ENCODE assay signal across 1 cellular context in genomic region chr6:146912730-146913680, GRCh38.
TF ChIP-seq lines count a peak whose summit lies in the region.

No MANE protein-coding gene starts in this region.

TF ChIP-seq in K562, 482 proteins besides CTCF, POLR2A, EP300 and RAD21 (continued from another document and continues in another):
- TF ChIP-seq VEZF1 (CRISPR knock-in tag; IDR thresholded peaks at IDR 0.05) (0 out of 2 replicates have a peak, but pooled peaks have one; percentile 10), PPARD (CRISPR knock-in tag; IDR thresholded peaks at IDR 0.05) (no peak), SMARCC2 (IDR thresholded peaks at IDR 0.05; ENCODE audit: low read depth) (0 out of 2 replicates have a peak, but pooled peaks have one; percentile 14), SMARCA4 (IDR thresholded peaks at IDR 0.05) (peak; percentile 20), ZNF431 (CRISPR knock-in tag; IDR thresholded peaks at IDR 0.05) (no peak), TCF15 (CRISPR knock-in tag; IDR thresholded peaks at IDR 0.05) (no peak), ZC3H4 (CRISPR knock-in tag; IDR thresholded peaks at IDR 0.05; ENCODE audit: borderline replicate concordance) (no peak), CBX2 (IDR thresholded peaks at IDR 0.05; ENCODE audit: insufficient read depth, low read length, poor library complexity, severe bottlenecking) (no peak), PKNOX1 (IDR thresholded peaks at IDR 0.05) (no peak), ZNF280A (IDR thresholded peaks at IDR 0.05; ENCODE audit: low read depth, partially characterized antibody) (no peak), AFF1 (IDR thresholded peaks at IDR 0.05; ENCODE audit: low read depth in 1 of 2, partially characterized antibody in 2 of 2) (peak in 1 of 2 experiments; percentile 27), NBN (IDR thresholded peaks at IDR 0.05; ENCODE audit: low read depth) (no peak), ZNF174 (CRISPR knock-in tag; IDR thresholded peaks at IDR 0.05) (0 out of 2 replicates have a peak, but pooled peaks have one; percentile 12), SP2 (IDR thresholded peaks at IDR 0.05; ENCODE audit: extremely low read depth, low read depth, low read length, poor library complexity, severe bottlenecking) (no peak), NCOA2 (IDR thresholded peaks at IDR 0.05; ENCODE audit: partially characterized antibody in 2 of 2) (no peak), FOS (IDR thresholded peaks at IDR 0.05; ENCODE audit: extremely low read depth, insufficient read length) (no peak), FOXK1 (CRISPR knock-in tag; IDR thresholded peaks at IDR 0.05; ENCODE audit: borderline replicate concordance) (no peak), ZNF175 (CRISPR knock-in tag; IDR thresholded peaks at IDR 0.05; ENCODE audit: low read depth) (peak; percentile 46; the same call in 1 of the 2 replicates), HNRNPUL1 (IDR thresholded peaks at IDR 0.05; ENCODE audit: low read length) (no peak), GTF2F1 (IDR thresholded peaks at IDR 0.05; ENCODE audit: low read depth, low read length) (no peak), MXI1 (IDR thresholded peaks at IDR 0.05; ENCODE audit: low read depth, low read length) (no peak), BCLAF1 (IDR thresholded peaks at IDR 0.05; ENCODE audit: borderline replicate concordance in 1 of 2, control insufficient read depth in 1 of 2, low read depth in 2 of 2, low read length in 1 of 2) (0 out of 4 replicates have a peak, but pooled peaks of 1 of the 2 experiments have one; percentile 4), TBP (optimal IDR thresholded peaks at IDR 0.05; ENCODE audit: low read depth, low read length) (peak; percentile 16), CBX5 (IDR thresholded peaks at IDR 0.05; ENCODE audit: borderline replicate concordance, low read depth) (no peak), RB1 (IDR thresholded peaks at IDR 0.05; ENCODE audit: low read depth) (no peak), BACH1 (tag; IDR thresholded peaks at IDR 0.05) (no peak), U2AF2 (optimal IDR thresholded peaks at IDR 0.05; ENCODE audit: low read depth, low read length) (no peak), ZBTB11 (CRISPR knock-in tag; IDR thresholded peaks at IDR 0.05) (no peak), THAP7 (CRISPR knock-in tag; IDR thresholded peaks at IDR 0.05) (no peak), CBFA2T2 (conservative IDR thresholded peaks at IDR 0.05) (no peak), MIER1 (IDR thresholded peaks at IDR 0.05; ENCODE audit: low read depth) (no peak), ZNF311 (CRISPR knock-in tag; IDR thresholded peaks at IDR 0.05) (peak; percentile 14; the same call in 1 of the 2 replicates), MTA3 (IDR thresholded peaks at IDR 0.05; ENCODE audit: borderline replicate concordance) (peak; percentile 22; the same call in 1 of the 2 replicates), LCOR (CRISPR knock-in tag; IDR thresholded peaks at IDR 0.05) (no peak), ZNF780A (CRISPR knock-in tag; IDR thresholded peaks at IDR 0.05) (0 out of 2 replicates have a peak, but pooled peaks have one; percentile 4), DDX20 (tag; IDR thresholded peaks at IDR 0.05; ENCODE audit: low read depth) (peak; percentile 13; the same call in 1 of the 2 replicates), RBM25 (IDR thresholded peaks at IDR 0.05; ENCODE audit: low read depth, low read length, severe bottlenecking) (no peak), NFE2L1 (tag; IDR thresholded peaks at IDR 0.05; ENCODE audit: borderline replicate concordance, low read depth) (peak; percentile 11; the same call in 1 of the 2 replicates), IRF2 (CRISPR knock-in tag; IDR thresholded peaks at IDR 0.05) (no peak), ZNF133 (CRISPR knock-in tag; IDR thresholded peaks at IDR 0.05) (no peak), PBX2 (CRISPR knock-in tag; IDR thresholded peaks at IDR 0.05; ENCODE audit: low read depth) (no peak), PBX2 (tag; conservative IDR thresholded peaks at IDR 0.05; ENCODE audit: low read depth) (peak; percentile 47; the same call in 1 of the 2 replicates), DACH1 (IDR thresholded peaks at IDR 0.05; ENCODE audit: partially characterized antibody) (peak; percentile 10), ZNF717 (CRISPR knock-in tag; IDR thresholded peaks at IDR 0.05) (no peak)
